In the genomic region with DNA sequence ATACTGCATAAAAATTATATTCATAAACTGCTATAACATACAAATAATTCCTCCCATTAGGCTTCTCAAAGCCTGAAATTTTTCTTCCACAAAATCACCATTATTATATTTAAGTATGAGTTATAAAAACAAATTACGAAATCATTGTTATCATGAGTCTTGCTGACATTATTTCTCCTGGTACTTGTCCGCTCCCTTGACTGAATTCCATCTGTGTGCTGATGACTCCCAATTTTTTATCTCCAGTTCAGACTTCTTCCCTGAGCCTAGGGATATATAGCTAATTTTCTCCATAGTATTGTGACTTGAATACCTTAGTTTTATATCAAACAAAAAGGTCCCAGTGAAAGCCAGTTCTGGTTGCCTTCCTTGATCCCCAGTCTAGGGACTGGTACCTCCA, we compare ENCODE assay signal across 27 cellular contexts.
"Had no signal": no experiment of that assay in that cellular context is flagged by ENCODE, and none has a peak within 500 bp of the region (broad histone marks: within the 10 kb centered on the region; RNA-seq: fewer than 3 reads in every experiment).

No MANE protein-coding gene starts in this region.

- ATAC-seq: activated CD4-positive, alpha-beta T cell treated with anti-CD3 and anti-CD28 coated beads for 36 hours; activated naive CD4-positive, alpha-beta T cell treated with anti-CD3 and anti-CD28 coated beads, Interleukin-2, amount 50 U/mL, for 72 hours; activated T-cell treated with anti-CD3 and anti-CD28 coated beads, Interleukin-2, amount 50 U/mL, for 72 hours; effector memory CD8-positive, alpha-beta T cell; left lobe of liver; natural killer cell; right lobe of liver had no signal

- H3K27ac ChIP-seq: right lobe of liver, skin epidermis, uterus had no signal

- DNase-seq: activated CD4-positive, alpha-beta T cell treated with anti-CD3 and anti-CD28 coated beads for 36 hours; activated CD4-positive, CD25-positive, alpha-beta regulatory T cell; activated naive CD4-positive, alpha-beta T cell; activated T-cell treated with anti-CD3 and anti-CD28 coated beads for 4 hours; activated T-cell treated with anti-CD3 and anti-CD28 coated beads, Interleukin-2, amount 50 U/mL, for 72 hours; central memory CD4-positive, alpha-beta T cell; effector memory CD8-positive, alpha-beta T cell; erythroblast; head of caudate nucleus; hypothalamus; immature natural killer cell; mesendoderm; natural killer cell; posterior cingulate gyrus; right lobe of liver; stimulated activated CD4-positive, alpha-beta T cell treated with anti-CD3 and anti-CD28 coated beads, Interleukin-12 subunit alpha, Interleukin-12 subunit beta, amount 100 ng/mL, for 4 hours; stimulated activated CD4-positive, alpha-beta T cell treated with anti-CD3 and anti-CD28 coated beads, Interleukin-4, amount 100 ng/mL, for 1 hour; T-helper 1 cell; uterus had no signal

- H3K36me3 Mint-ChIP-seq: activated naive CD4-positive, alpha-beta T cell treated with anti-CD3 and anti-CD28 coated beads, Interleukin-2, amount 50 U/mL, for 72 hours; brain; immature natural killer cell; natural killer cell; type B pancreatic cell had no signal

- H3K9me3 Mint-ChIP-seq: activated naive CD4-positive, alpha-beta T cell treated with anti-CD3 and anti-CD28 coated beads, Interleukin-2, amount 50 U/mL, for 72 hours; effector memory CD8-positive, alpha-beta T cell; stimulated activated naive CD8-positive, alpha-beta T cell treated with anti-CD3 and anti-CD28 coated beads, Interleukin-15, Interleukin-2, amounts not matched to agents 100 ng/mL and 50 ng/mL, for 24 hours; type B pancreatic cell had no signal

- H3K4me1 ChIP-seq: right lobe of liver, uterus had no signal

- H3K27me3 ChIP-seq: ascending aorta, right lobe of liver, uterus had no signal

- H3K27me3 Mint-ChIP-seq: effector memory CD8-positive, alpha-beta T cell; type B pancreatic cell had no signal

- H3K4me3 Mint-ChIP-seq: activated CD4-positive, alpha-beta T cell treated with anti-CD3 and anti-CD28 coated beads for 36 hours; activated T-cell treated with anti-CD3 and anti-CD28 coated beads, Interleukin-2, amount 50 U/mL, for 72 hours; brain; effector memory CD8-positive, alpha-beta T cell; immature natural killer cell; natural killer cell; stimulated activated naive CD8-positive, alpha-beta T cell treated with anti-CD3 and anti-CD28 coated beads, Interleukin-15, Interleukin-2, amounts not matched to agents 100 ng/mL and 50 ng/mL, for 24 hours; type B pancreatic cell had no signal

- H3K4me1 Mint-ChIP-seq: activated CD4-positive, alpha-beta T cell treated with anti-CD3 and anti-CD28 coated beads for 36 hours; brain; immature natural killer cell; natural killer cell had no signal

- H3K27ac Mint-ChIP-seq: activated CD4-positive, alpha-beta T cell treated with anti-CD3 and anti-CD28 coated beads for 36 hours; activated naive CD4-positive, alpha-beta T cell treated with anti-CD3 and anti-CD28 coated beads, Interleukin-2, amount 50 U/mL, for 72 hours; activated T-cell treated with anti-CD3 and anti-CD28 coated beads, Interleukin-2, amount 50 U/mL, for 72 hours; brain; effector memory CD8-positive, alpha-beta T cell; immature natural killer cell; natural killer cell; stimulated activated naive CD8-positive, alpha-beta T cell treated with anti-CD3 and anti-CD28 coated beads, Interleukin-15, Interleukin-2, amounts not matched to agents 100 ng/mL and 50 ng/mL, for 24 hours; type B pancreatic cell had no signal

- H3K9me3 ChIP-seq: ascending aorta, right lobe of liver, uterus had no signal

- H3K4me3 ChIP-seq: ascending aorta, lung, right lobe of liver, skin epidermis, uterus had no signal
